ENCODE assay signal across 21 cellular contexts in genomic region chr12:24462946-24463345, GRCh38.
"Had no signal": no experiment of that assay in that cellular context is flagged by ENCODE, and none has a peak within 500 bp of the region (broad histone marks: within the 10 kb centered on the region; RNA-seq: fewer than 3 reads in every experiment).

No MANE protein-coding gene starts in this region.

- DNase-seq: dermis blood vessel endothelial cell; dorsolateral prefrontal cortex; effector CD4-positive, alpha-beta T cell; effector memory CD4-positive, alpha-beta T cell; foreskin keratinocyte; heart left ventricle; hypothalamus; immature natural killer cell; islet precursor cell; kidney; left cardiac atrium; left lung; left ventricle myocardium superior; lower lobe of right lung; mesenchymal stem cell; mucosa of descending colon; naive B cell had no signal

- H3K4me1 ChIP-seq: esophagus muscularis mucosa, foreskin keratinocyte, gastroesophageal sphincter, lower lobe of right lung had no signal

- H2AFZ ChIP-seq: hepatocyte had no signal

- H3K9me3 ChIP-seq: esophagus muscularis mucosa, gastroesophageal sphincter, heart left ventricle, left lung, lower lobe of right lung, mucosa of descending colon had no signal

- H3K4me3 ChIP-seq: coronary artery, dorsolateral prefrontal cortex, esophagus muscularis mucosa, gastroesophageal sphincter, heart left ventricle, hepatocyte, left lung, lower lobe of right lung, mucosa of descending colon had no signal

- ATAC-seq: foreskin keratinocyte, gastroesophageal sphincter, heart left ventricle, left cardiac atrium, left lung, left ventricle myocardium superior, lower lobe of right lung, mucosa of descending colon had no signal

- H3K4me2 ChIP-seq: hepatocyte had no signal

- H3K27me3 ChIP-seq: dorsolateral prefrontal cortex, esophagus muscularis mucosa, foreskin keratinocyte, gastroesophageal sphincter, heart left ventricle, hepatocyte, left lung had no signal

- H3K36me3 ChIP-seq: esophagus muscularis mucosa, gastroesophageal sphincter, heart left ventricle, left lung, lower lobe of right lung had no signal

- H3K27ac ChIP-seq: coronary artery, dorsolateral prefrontal cortex, esophagus muscularis mucosa, foreskin keratinocyte, gastroesophageal sphincter, heart left ventricle, hepatocyte, left lung, lower lobe of right lung had no signal
